Comparison of ENCODE assay signal across 19 cellular contexts in the genomic region with DNA sequence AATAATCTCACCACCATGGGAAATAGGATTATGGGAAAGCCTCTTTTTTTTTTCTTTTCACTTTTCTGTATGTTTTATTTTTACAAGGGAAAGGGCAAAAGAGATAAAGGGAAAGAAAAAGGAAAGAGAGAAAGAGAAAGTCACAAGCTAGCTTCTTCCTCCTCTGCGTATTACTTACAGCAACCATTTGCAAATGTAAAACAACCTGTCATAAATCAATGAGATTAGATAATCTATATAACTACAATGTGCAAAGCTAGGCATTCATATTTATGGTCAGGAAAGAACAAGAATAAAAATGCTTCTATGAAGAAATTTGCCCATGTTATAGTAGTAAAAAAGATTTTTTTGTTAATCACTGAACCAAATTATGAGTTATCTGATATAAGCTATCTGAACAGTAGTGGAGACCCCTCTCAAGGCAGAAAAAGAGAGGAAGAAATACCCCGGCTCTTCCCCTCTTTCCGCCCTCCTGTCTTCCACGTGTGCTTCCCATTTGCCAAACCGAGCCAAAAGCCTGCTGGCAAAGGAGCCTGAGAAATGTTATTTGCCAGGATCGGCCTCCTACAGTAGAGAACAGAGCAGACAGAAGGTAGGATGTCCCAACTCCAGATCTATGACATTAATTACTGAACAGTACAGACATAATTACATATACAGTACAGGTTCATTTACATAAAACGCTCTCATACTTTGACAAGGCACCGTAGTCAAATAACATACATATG. TPM values are rescaled to one million over a fixed set of nuclear protein-coding genes. Genes with fewer than 3 reads are reported as not detected.
DNase-seq lines count a peak whose midpoint lies in the region; TF ChIP-seq lines count a peak whose summit lies in the region.
"Had no signal": no experiment of that assay in that cellular context is flagged by ENCODE, and none has a peak within 500 bp of the region (broad histone marks: within the 10 kb centered on the region; RNA-seq: fewer than 3 reads in every experiment).

No MANE protein-coding gene starts in this region.

- no peaks in the 10 kb centered on the region for H3K27me3 ChIP-seq in breast epithelium
- no peaks in the 10 kb centered on the region for H3K27me3 ChIP-seq in smooth muscle cell (ENCODE audit: low read depth)
- H3K27me3 ChIP-seq: gastroesophageal sphincter, thyroid gland had no signal

- CTCF ChIA-PET in MCF 10A (lab: Yijun Ruan, JAX) = interaction anchor here (0.6 to 0.8 kb wide), 2 partner anchors 51 to 1020 kb away, joined by 3 to 4 read pairs; no protein-coding TSS in a partner anchor
- CTCF ChIA-PET in RWPE1 (lab: Yijun Ruan, JAX) = no interaction called here

- peaks cover 12% of the 10 kb centered on the region for H3F3A ChIP-seq in smooth muscle cell (ENCODE audit: low read depth)

- H3K9me3 Mint-ChIP-seq in MCF 10A (ENCODE audit: unreplicated experiment) = peaks cover 7% of the 10 kb centered on the region
- H3K9me3 Mint-ChIP-seq: activated B cell treated with CpG ODN at 0.5 μM for 24 hours; CD8-positive, alpha-beta T cell had no signal

- no peaks in the 10 kb centered on the region for H3K9me3 ChIP-seq in breast epithelium
- no peaks in the 10 kb centered on the region for H3K9me3 ChIP-seq in smooth muscle cell (replicated peaks; ENCODE audit: low read depth)
- H3K9me3 ChIP-seq: gastroesophageal sphincter, thyroid gland had no signal

- peaks cover 82% of the 10 kb centered on the region for H3K79me2 ChIP-seq in smooth muscle cell (ENCODE audit: low read depth)

- no peaks in the 10 kb centered on the region for H3K36me3 ChIP-seq in breast epithelium
- H3K36me3 ChIP-seq in smooth muscle cell (ENCODE audit: low read depth) = no peaks in the 10 kb centered on the region
- H3K36me3 ChIP-seq: gastroesophageal sphincter, thyroid gland had no signal

- H3K27ac ChIP-seq in breast epithelium = no peak overlapping the region
- H3K27ac ChIP-seq in RWPE1 = peak overlapping the region; percentile 48; the same call in 1 of the 2 replicates
- peak overlapping the region; percentile 100 for H3K27ac ChIP-seq in smooth muscle cell (ENCODE audit: low read depth)
- H3K27ac ChIP-seq: gastroesophageal sphincter, thyroid gland had no signal

- intact Hi-C loops in MCF 10A (cut with micrococcal nuclease) (loop anchor here (2.0 to 5.0 kb wide), 2 partner anchors 49 to 135 kb away; no protein-coding TSS in a partner anchor), breast epithelium (cut with DNase I; ENCODE audit: low total_unique reads) (no loop called here)

- peak overlapping the region; percentile 94 for H3K9ac ChIP-seq in smooth muscle cell (ENCODE audit: low read depth)

- no peak for TF ChIP-seq CTCF in MCF 10A (IDR thresholded peaks at IDR 0.05; ENCODE audit: unreplicated experiment)
- no peak for TF ChIP-seq CTCF in breast epithelium (IDR thresholded peaks at IDR 0.05)
- no peak for TF ChIP-seq CTCF in RWPE1 (conservative IDR thresholded peaks at IDR 0.05; ENCODE audit: low read depth)
- TF ChIP-seq CTCF in fibroblast of pulmonary artery (IDR thresholded peaks at IDR 0.05; ENCODE audit: low read length, missing control alignments) = no peak
- TF ChIP-seq CTCF in smooth muscle cell (IDR thresholded peaks at IDR 0.05; ENCODE audit: borderline replicate concordance, insufficient read depth, poor library complexity, severe bottlenecking) = no peak

- H3K4me1 ChIP-seq in breast epithelium = no peaks in the 10 kb centered on the region
- peaks cover 32% of the 10 kb centered on the region for H3K4me1 ChIP-seq in smooth muscle cell (ENCODE audit: low read depth)
- H3K4me1 ChIP-seq: thyroid gland had no signal

- H3K4me2 ChIP-seq in smooth muscle cell = peak overlapping the region; percentile 86

- DNase-seq in MCF 10A (ENCODE audit: unreplicated experiment) = peak; percentile 83
- no peak for DNase-seq in breast epithelium (ENCODE audit: low spot score in 2 of 2)
- no peak for DNase-seq in RWPE1 (ENCODE audit: low spot score)
- DNase-seq in fibroblast of pulmonary artery (ENCODE audit: low read depth) = peak; percentile 11
- DNase-seq in smooth muscle cell (lab: John Stamatoyannopoulos, UW; ENCODE audit: unreplicated experiment) = no peak
- DNase-seq in GDM1 (lab: John Stamatoyannopoulos, UW) = no peak
- DNase-seq in foreskin melanocyte = no peak
- no peak for DNase-seq in NAMALWA (ENCODE audit: low spot score)
- DNase-seq: 8988T; activated B cell treated with CpG ODN at 0.5 μM for 24 hours; activated naive CD4-positive, alpha-beta T cell; CD8-positive, alpha-beta T cell; effector CD4-positive, alpha-beta T cell; immature natural killer cell; stimulated activated CD4-positive, alpha-beta T cell treated with anti-CD3 and anti-CD28 coated beads, Interleukin-1b, Interleukin-23, amount 100 ng/mL, for 48 hours; thyroid gland had no signal

- 86% methylated on average over 8 of the region's 8 CpGs for WGBS in smooth muscle cell (ENCODE audit: low lambda C conversion rate)

- BruUV-seq in MCF 10A (replicated peaks; lab: Mats Ljungman, UMichigan) = no TSS peak

- POLR2A ChIA-PET in MCF 10A (lab: Yijun Ruan, JAX) = interaction anchor here (0.5 to 9.0 kb wide), 4 partner anchors 11 to 138 kb away, joined by 3 to 103 read pairs (median 8); a partner anchor contains a TSS
- POLR2A ChIA-PET in RWPE1 (lab: Yijun Ruan, JAX; ENCODE audit: low non-redundant PET) = no interaction called here

- H3K36me3 Mint-ChIP-seq in MCF 10A (ENCODE audit: insufficient read depth, unreplicated experiment) = peaks cover 9% of the 10 kb centered on the region
- H3K36me3 Mint-ChIP-seq: CD8-positive, alpha-beta T cell; immature natural killer cell had no signal

- H3K4me3 ChIP-seq in breast epithelium (no peak overlapping the region), fibroblast of pulmonary artery (replicated peaks; ENCODE audit: low read depth, low read length) (no peak overlapping the region), smooth muscle cell (no peak overlapping the region)
- H3K4me3 ChIP-seq: gastroesophageal sphincter, thyroid gland had no signal

- H3K27ac Mint-ChIP-seq in MCF 10A (ENCODE audit: low read depth, unreplicated experiment) = peak overlapping the region; percentile 94
- H3K27ac Mint-ChIP-seq: activated B cell treated with CpG ODN at 0.5 μM for 24 hours; CD8-positive, alpha-beta T cell; immature natural killer cell; progenitor cell of endocrine pancreas had no signal

- no peaks in the 10 kb centered on the region for H4K20me1 ChIP-seq in smooth muscle cell (ENCODE audit: low read depth)

- no peak overlapping the region for H2AFZ ChIP-seq in smooth muscle cell (ENCODE audit: low read depth)

- peak overlapping the region; percentile 67 for H3K4me3 Mint-ChIP-seq in MCF 10A (ENCODE audit: unreplicated experiment)
- H3K4me3 Mint-ChIP-seq: activated B cell treated with CpG ODN at 0.5 μM for 24 hours; CD8-positive, alpha-beta T cell; immature natural killer cell had no signal

- no peak for TF ChIP-seq POLR2A in breast epithelium (IDR thresholded peaks at IDR 0.05)

- H3K4me1 Mint-ChIP-seq in MCF 10A (ENCODE audit: insufficient read depth, unreplicated experiment) = peaks cover 35% of the 10 kb centered on the region
- H3K4me1 Mint-ChIP-seq: activated B cell treated with CpG ODN at 0.5 μM for 24 hours, immature natural killer cell had no signal

- H3K27me3 Mint-ChIP-seq in MCF 10A (ENCODE audit: insufficient read depth, unreplicated experiment) = no peaks in the 10 kb centered on the region
- H3K27me3 Mint-ChIP-seq: activated B cell treated with CpG ODN at 0.5 μM for 24 hours, progenitor cell of endocrine pancreas had no signal

RNA-seq across cellular contexts. Expression of a gene that starts 50.2 kb away (rescaled TPM):
- total RNA-seq in MCF 10A (2022) = 62.6 and 71.3 TPM in 2 replicates
- total RNA-seq in breast epithelium = 10 to 100 TPM; 19.8 to 56.6 (median 37.4) TPM
- 17.2 and 17.8 TPM in 2 replicates for total RNA-seq in smooth muscle cell
- 8.8 and 14.9 TPM in 2 replicates for polyA plus RNA-seq in smooth muscle cell
- total RNA-seq: G401 had no signal

Comparison
In these comparisons a context has a peak if more than half of its experiments do, and no peak if none do; other contexts are left out.
1. DNase-seq: peak in MCF 10A (single experiment) and fibroblast of pulmonary artery (single experiment); none in breast epithelium (0 of 2), RWPE1 (single experiment), smooth muscle cell (single experiment), GDM1 (single experiment), foreskin melanocyte (single experiment) and NAMALWA (single experiment).
2. H3K27ac ChIP-seq: peak in RWPE1 (single experiment) and smooth muscle cell (single experiment); none in breast epithelium (0 of 2).